ENCODE assay signal across 24 cellular contexts in genomic region chr14:95703341-95703740, GRCh38. TPM values are rescaled to one million over a fixed set of nuclear protein-coding genes. Genes with fewer than 3 reads are reported as not detected.
DNase-seq lines count a peak whose midpoint lies in the region; ATAC-seq, FAIRE-seq and TF ChIP-seq lines count a peak whose summit lies in the region.
"Had no signal": no experiment of that assay in that cellular context is flagged by ENCODE, and none has a peak within 500 bp of the region (broad histone marks: within the 10 kb centered on the region; RNA-seq: fewer than 3 reads in every experiment).

No MANE protein-coding gene starts in this region.

- TF ChIP-seq POLR2A in endothelial cell of umbilical vein (IDR thresholded peaks at IDR 0.05; ENCODE audit: low read depth, low read length), result no peak
- no peak for TF ChIP-seq POLR2A in esophagus muscularis mucosa (IDR thresholded peaks at IDR 0.05; ENCODE audit: low read depth)

- no peaks in the 10 kb centered on the region for H3K9me3 Mint-ChIP-seq in activated naive CD8-positive, alpha-beta T cell treated with anti-CD3 and anti-CD28 coated beads, Interleukin-2, amount 50 U/mL, for 24 hours
- no peaks in the 10 kb centered on the region for H3K9me3 Mint-ChIP-seq in activated naive CD8-positive, alpha-beta T cell treated with anti-CD3 and anti-CD28 coated beads for 36 hours
- no peaks in the 10 kb centered on the region for H3K9me3 Mint-ChIP-seq in natural killer cell

- H3K18ac ChIP-seq in mesendoderm (ENCODE audit: low read length), result no peak overlapping the region

- no TSS peak for BruUV-seq in endothelial cell of umbilical vein (replicated peaks; lab: Mats Ljungman, UMichigan)

- H3K79me2 ChIP-seq in OCI-LY3 (ENCODE audit: low read length) (no peaks in the 10 kb centered on the region), endothelial cell of umbilical vein (ENCODE audit: control insufficient read depth, insufficient read depth, low read length) (no peaks in the 10 kb centered on the region), mesendoderm (ENCODE audit: control insufficient read depth, insufficient read depth, low read length) (no peaks in the 10 kb centered on the region)

- no peak overlapping the region for H4K5ac ChIP-seq in mesendoderm (ENCODE audit: low read length)

- H2BK15ac ChIP-seq in mesendoderm (replicated peaks; ENCODE audit: low read depth), result no peak overlapping the region

- H3K9me1 ChIP-seq in endothelial cell of umbilical vein (replicated peaks; ENCODE audit: control insufficient read depth, extremely low read depth, insufficient read depth, low read length), result no peaks in the 10 kb centered on the region

- no peak overlapping the region for H4K8ac ChIP-seq in mesendoderm (ENCODE audit: low read depth, low read length)

- peaks cover 75% of the 10 kb centered on the region for H3K4me1 ChIP-seq in OCI-LY3 (ENCODE audit: low read length)
- peaks cover 11% of the 10 kb centered on the region for H3K4me1 ChIP-seq in endothelial cell of umbilical vein (ENCODE audit: control insufficient read depth, extremely low read depth, insufficient read depth, low read length)
- H3K4me1 ChIP-seq in esophagus muscularis mucosa, result no peaks in the 10 kb centered on the region
- no peaks in the 10 kb centered on the region for H3K4me1 ChIP-seq in mesendoderm (ENCODE audit: control insufficient read depth, low read depth, low read length)
- H3K4me1 ChIP-seq: A549 had no signal

- H3K56ac ChIP-seq in mesendoderm (ENCODE audit: low read length), result no peak overlapping the region

- no peak overlapping the region for H3K23ac ChIP-seq in mesendoderm (ENCODE audit: low read length)

- no peak for TF ChIP-seq CTCF in OCI-LY3 (IDR thresholded peaks at IDR 0.05; ENCODE audit: low read depth, low read length)
- no peak for TF ChIP-seq CTCF in endothelial cell of umbilical vein (IDR thresholded peaks at IDR 0.05; ENCODE audit: extremely low read depth in 1 of 2, insufficient read depth in 1 of 2, low read depth in 1 of 2, low read length in 2 of 2)
- no peak for TF ChIP-seq CTCF in esophagus muscularis mucosa (IDR thresholded peaks at IDR 0.05)
- no peak for TF ChIP-seq CTCF in natural killer cell (IDR thresholded peaks at IDR 0.05)

- no peak overlapping the region for H3K4ac ChIP-seq in mesendoderm (ENCODE audit: low read depth, low read length)

- H3K9ac ChIP-seq in OCI-LY3 (ENCODE audit: low read length) (no peak overlapping the region), endothelial cell of umbilical vein (replicated peaks; ENCODE audit: extremely low read depth, insufficient read depth, low read length) (no peak overlapping the region), mesendoderm (ENCODE audit: low read length) (no peak overlapping the region)
- H3K9ac ChIP-seq: GM23248 had no signal

- H2BK120ac ChIP-seq in mesendoderm (ENCODE audit: low read depth, low read length), result no peak overlapping the region

- H3K27me3 Mint-ChIP-seq in activated naive CD8-positive, alpha-beta T cell treated with anti-CD3 and anti-CD28 coated beads, Interleukin-2, amount 50 U/mL, for 24 hours, result peaks cover 25% of the 10 kb centered on the region
- H3K27me3 Mint-ChIP-seq in activated naive CD8-positive, alpha-beta T cell treated with anti-CD3 and anti-CD28 coated beads for 36 hours, result peaks cover 45% of the 10 kb centered on the region
- peaks cover 23 to 56% of the 10 kb centered on the region in 2 donors for H3K27me3 Mint-ChIP-seq in natural killer cell (ENCODE audit: low read depth in 2 of 2)

- intact Hi-C loops in endothelial cell of umbilical vein (cut with micrococcal nuclease), result no loop called here
- intact Hi-C loops in esophagus muscularis mucosa (cut with DNase I), result no loop called here
- intact Hi-C loops in natural killer cell (cut with micrococcal nuclease), result no loop called here

- H4K20me1 ChIP-seq in OCI-LY3 (ENCODE audit: insufficient read depth, low read length) (no peaks in the 10 kb centered on the region), endothelial cell of umbilical vein (replicated peaks; ENCODE audit: control insufficient read depth, extremely low read depth, insufficient read depth, low read length) (no peaks in the 10 kb centered on the region)

- no peaks in the 10 kb centered on the region; the same call in 1 of the 2 replicates for H3K9me3 ChIP-seq in OCI-LY3 (ENCODE audit: insufficient read depth, low read length)
- H3K9me3 ChIP-seq in endothelial cell of umbilical vein (replicated peaks; ENCODE audit: control insufficient read depth, insufficient read depth, low read length), result no peaks in the 10 kb centered on the region
- H3K9me3 ChIP-seq in esophagus muscularis mucosa, result no peaks in the 10 kb centered on the region
- H3K9me3 ChIP-seq: A549, HAP-1 had no signal

- no peak overlapping the region for H2BK5ac ChIP-seq in mesendoderm (ENCODE audit: low read length)

- H3K4me2 ChIP-seq in OCI-LY3 (ENCODE audit: low read length) (no peak overlapping the region), endothelial cell of umbilical vein (ENCODE audit: insufficient read depth, low read length) (peak overlapping the region; percentile 58), mesendoderm (ENCODE audit: low read length) (no peak overlapping the region)
- H3K4me2 ChIP-seq: A549 had no signal

- FAIRE-seq in endothelial cell of umbilical vein (lab: Jason Lieb, UNC), result no peak
- FAIRE-seq: A549, GM12878 had no signal

- H3K36me3 Mint-ChIP-seq in activated naive CD8-positive, alpha-beta T cell treated with anti-CD3 and anti-CD28 coated beads, Interleukin-2, amount 50 U/mL, for 24 hours (ENCODE audit: low read depth), result no peaks in the 10 kb centered on the region
- no peaks in the 10 kb centered on the region for H3K36me3 Mint-ChIP-seq in activated naive CD8-positive, alpha-beta T cell treated with anti-CD3 and anti-CD28 coated beads for 36 hours
- no peaks in the 10 kb centered on the region for H3K36me3 Mint-ChIP-seq in natural killer cell
- H3K36me3 Mint-ChIP-seq: CD4-positive, CD25-positive, alpha-beta regulatory T cell; CD8-positive, alpha-beta memory T cell had no signal

- H3K79me1 ChIP-seq in mesendoderm (ENCODE audit: low read length), result no peaks in the 10 kb centered on the region

- H2AK5ac ChIP-seq in mesendoderm (ENCODE audit: low read length), result no peak overlapping the region

- H2AFZ ChIP-seq in OCI-LY3 (ENCODE audit: low read depth, low read length) (no peak overlapping the region), endothelial cell of umbilical vein (ENCODE audit: low read depth, low read length) (no peak overlapping the region)
- H2AFZ ChIP-seq: GM23248 had no signal

- DNase-seq in activated naive CD8-positive, alpha-beta T cell treated with anti-CD3 and anti-CD28 coated beads, Interleukin-2, amount 50 U/mL, for 24 hours, result no peak
- no peak for DNase-seq in activated naive CD8-positive, alpha-beta T cell treated with anti-CD3 and anti-CD28 coated beads for 36 hours
- DNase-seq in endothelial cell of umbilical vein (ENCODE audit: low read depth, low spot score), result no peak
- no peak for DNase-seq in esophagus muscularis mucosa (ENCODE audit: extremely low spot score)
- DNase-seq in mesendoderm, result no peak
- no peak for DNase-seq in natural killer cell
- DNase-seq: AML-193; C1 segment of cervical spinal cord; CD4-positive, CD25-positive, alpha-beta regulatory T cell; CD8-positive, alpha-beta memory T cell; COR-L47; DMS 273 treated with DMSO at 0.1 percent for 48 hours; DMS53; DND-41; EL; GM23248 had no signal

- peak overlapping the region; percentile 9 for H3K27ac Mint-ChIP-seq in activated naive CD8-positive, alpha-beta T cell treated with anti-CD3 and anti-CD28 coated beads, Interleukin-2, amount 50 U/mL, for 24 hours
- no peak overlapping the region for H3K27ac Mint-ChIP-seq in activated naive CD8-positive, alpha-beta T cell treated with anti-CD3 and anti-CD28 coated beads for 36 hours
- no peak overlapping the region for H3K27ac Mint-ChIP-seq in natural killer cell
- H3K27ac Mint-ChIP-seq: CD8-positive, alpha-beta memory T cell had no signal

- H3K27me3 ChIP-seq in OCI-LY3 (ENCODE audit: low read depth, low read length) (no peaks in the 10 kb centered on the region), endothelial cell of umbilical vein (ENCODE audit: control insufficient read depth in 2 of 2, insufficient read depth in 2 of 2, low read length in 2 of 2) (no peaks in the 10 kb centered on the region), esophagus muscularis mucosa (peaks cover 0 to 41% (median 0%) of the 10 kb centered on the region in 4 donors), mesendoderm (ENCODE audit: insufficient read depth, low read length, poor library complexity) (peaks cover 3% of the 10 kb centered on the region)

- no peak for TF ChIP-seq EP300 in esophagus muscularis mucosa (IDR thresholded peaks at IDR 0.05)

- CTCF ChIA-PET in endothelial cell of umbilical vein (lab: Charles Lee), result interaction anchor here (0.7 to 1.3 kb wide), 3 partner anchors 12 to 36 kb away, joined by 3 to 4 read pairs (median 4); no protein-coding TSS in a partner anchor

- H3K36me3 ChIP-seq in OCI-LY3 (replicated peaks; ENCODE audit: low read depth, low read length) (peaks cover 3% of the 10 kb centered on the region), endothelial cell of umbilical vein (ENCODE audit: control insufficient read depth in 2 of 2, extremely low read depth in 1 of 2, insufficient read depth in 2 of 2, low read length in 2 of 2) (no peaks in the 10 kb centered on the region), esophagus muscularis mucosa (no peaks in the 10 kb centered on the region), mesendoderm (ENCODE audit: control insufficient read depth, insufficient read depth, low read length) (no peaks in the 10 kb centered on the region)
- H3K36me3 ChIP-seq: HAP-1 had no signal

- 73% methylated on average over 3 of the region's 3 CpGs for WGBS in esophagus muscularis mucosa
- no CpG with 5 or more reads among the region's 3 CpGs for WGBS in mesendoderm (ENCODE audit: extremely low coverage, insufficient coverage, low lambda C conversion rate)

- H3K27ac ChIP-seq in OCI-LY3 (ENCODE audit: low read length), result peak overlapping the region; percentile 54; the same call in 1 of the 2 replicates
- no peak overlapping the region for H3K27ac ChIP-seq in endothelial cell of umbilical vein (ENCODE audit: insufficient read depth, low read depth, low read length)
- H3K27ac ChIP-seq in esophagus muscularis mucosa (replicated peaks in 1 of 4), result no peak overlapping the region
- H3K27ac ChIP-seq in mesendoderm (ENCODE audit: low read depth, low read length), result no peak overlapping the region
- H3K27ac ChIP-seq: 22Rv1, A549, GM23248 had no signal

- H3K4me3 Mint-ChIP-seq in activated naive CD8-positive, alpha-beta T cell treated with anti-CD3 and anti-CD28 coated beads, Interleukin-2, amount 50 U/mL, for 24 hours, result no peak overlapping the region
- H3K4me3 Mint-ChIP-seq in activated naive CD8-positive, alpha-beta T cell treated with anti-CD3 and anti-CD28 coated beads for 36 hours, result no peak overlapping the region
- H3K4me3 Mint-ChIP-seq in natural killer cell, result no peak overlapping the region
- H3K4me3 Mint-ChIP-seq: CD4-positive, CD25-positive, alpha-beta regulatory T cell; CD8-positive, alpha-beta memory T cell had no signal

- no peak for ATAC-seq in activated naive CD8-positive, alpha-beta T cell treated with anti-CD3 and anti-CD28 coated beads, Interleukin-2, amount 50 U/mL, for 24 hours
- ATAC-seq in natural killer cell, result no peak
- ATAC-seq: A549 had no signal

- H3K4me3 ChIP-seq in OCI-LY3 (ENCODE audit: low read length), result no peak overlapping the region
- H3K4me3 ChIP-seq in endothelial cell of umbilical vein (replicated peaks in 1 of 3; ENCODE audit: insufficient read depth in 1 of 3, low read depth in 1 of 3, low read length in 3 of 3), result no peak overlapping the region
- no peak overlapping the region for H3K4me3 ChIP-seq in esophagus muscularis mucosa
- H3K4me3 ChIP-seq in mesendoderm (ENCODE audit: low read length), result no peak overlapping the region
- H3K4me3 ChIP-seq: A549, GM12878, GM23248, HAP-1 had no signal

- POLR2A ChIA-PET in endothelial cell of umbilical vein (lab: Charles Lee), result no interaction called here

- dilution Hi-C loops in endothelial cell of umbilical vein (cut with MboI; ENCODE audit: extremely low pct_ligation_motif_present, low sequenced_read_pairs), result no loop called here

- H3K4me1 Mint-ChIP-seq in activated naive CD8-positive, alpha-beta T cell treated with anti-CD3 and anti-CD28 coated beads, Interleukin-2, amount 50 U/mL, for 24 hours, result peaks cover 14% of the 10 kb centered on the region
- peaks cover 11% of the 10 kb centered on the region for H3K4me1 Mint-ChIP-seq in activated naive CD8-positive, alpha-beta T cell treated with anti-CD3 and anti-CD28 coated beads for 36 hours
- no peaks in the 10 kb centered on the region for H3K4me1 Mint-ChIP-seq in natural killer cell
- H3K4me1 Mint-ChIP-seq: CD4-positive, CD25-positive, alpha-beta regulatory T cell; CD8-positive, alpha-beta memory T cell had no signal

RNA-seq across cellular contexts. Expression of gene TCL1A, which starts 10.6 kb away (rescaled TPM):
- total RNA-seq in activated naive CD8-positive, alpha-beta T cell treated with anti-CD3 and anti-CD28 coated beads for 36 hours, result 1 to 10 TPM; 2.8 to 3.0 TPM
- total RNA-seq in endothelial cell of umbilical vein (not detected in 2 replicates), esophagus muscularis mucosa (under 1 TPM in 1 of 4 donors, not detected in 3; 0.99 TPM), natural killer cell (1 to 10 TPM in 2 of 3 donors, not detected in 1; 1.6 to 1.7 TPM)
- not detected in 2 replicates for polyA plus RNA-seq in endothelial cell of umbilical vein
- polyA plus RNA-seq in endothelial cell of umbilical vein (2011; cell fraction: cytosol; rRNA removed), result not detected in 2 replicates
- polyA plus RNA-seq in endothelial cell of umbilical vein (2011; cell fraction: nucleus; rRNA removed), result not detected in 2 replicates
- not detected in 2 replicates for polyA plus RNA-seq in endothelial cell of umbilical vein (2012)
- polyA minus RNA-seq in endothelial cell of umbilical vein, result not detected in 2 replicates
- polyA minus RNA-seq in endothelial cell of umbilical vein (2011; cell fraction: cytosol; rRNA and poly(A)+ RNA removed), result not detected
- not detected in 2 replicates for polyA minus RNA-seq in endothelial cell of umbilical vein (2011; cell fraction: nucleus; rRNA and poly(A)+ RNA removed)
- polyA plus RNA-seq in mesendoderm (2013, experiment 1 of 2), result 0.90 TPM
- 0.81 TPM for polyA plus RNA-seq in mesendoderm (2013, experiment 2 of 2)
- total RNA-seq: CD8-positive, alpha-beta memory T cell; G401; GM23248; H4; HT-29 had no signal
- polyA plus RNA-seq: A549; CD8-positive, alpha-beta memory T cell; GM23248 had no signal

RNA-seq across cellular contexts. Expression of gene TCL1B, which starts 17.1 kb away (rescaled TPM):
- total RNA-seq in activated naive CD8-positive, alpha-beta T cell treated with anti-CD3 and anti-CD28 coated beads for 36 hours, result not detected
- not detected in 2 replicates for total RNA-seq in endothelial cell of umbilical vein
- polyA plus RNA-seq in endothelial cell of umbilical vein, result not detected in 2 replicates
- not detected in 2 replicates for polyA plus RNA-seq in endothelial cell of umbilical vein (2011; cell fraction: cytosol; rRNA removed)
- not detected in 2 replicates for polyA plus RNA-seq in endothelial cell of umbilical vein (2011; cell fraction: nucleus; rRNA removed)
- polyA plus RNA-seq in endothelial cell of umbilical vein (2012), result not detected in 2 replicates
- polyA minus RNA-seq in endothelial cell of umbilical vein, result not detected in 2 replicates
- polyA minus RNA-seq in endothelial cell of umbilical vein (2011; cell fraction: cytosol; rRNA and poly(A)+ RNA removed), result not detected
- polyA minus RNA-seq in endothelial cell of umbilical vein (2011; cell fraction: nucleus; rRNA and poly(A)+ RNA removed), result not detected in 2 replicates
- not detected for total RNA-seq in esophagus muscularis mucosa
- polyA plus RNA-seq in mesendoderm (2013, experiment 1 of 2), result 4.9 TPM
- 5.2 TPM for polyA plus RNA-seq in mesendoderm (2013, experiment 2 of 2)
- not detected for total RNA-seq in natural killer cell
- total RNA-seq: CD4-positive, CD25-positive, alpha-beta regulatory T cell; CD8-positive, alpha-beta memory T cell; G401; GM23248; H4; HT-29 had no signal
- polyA plus RNA-seq: A549; CD4-positive, CD25-positive, alpha-beta regulatory T cell; CD8-positive, alpha-beta memory T cell; GM23248 had no signal
